Comparison of ENCODE assay signal across 25 cellular contexts in the genomic region with DNA sequence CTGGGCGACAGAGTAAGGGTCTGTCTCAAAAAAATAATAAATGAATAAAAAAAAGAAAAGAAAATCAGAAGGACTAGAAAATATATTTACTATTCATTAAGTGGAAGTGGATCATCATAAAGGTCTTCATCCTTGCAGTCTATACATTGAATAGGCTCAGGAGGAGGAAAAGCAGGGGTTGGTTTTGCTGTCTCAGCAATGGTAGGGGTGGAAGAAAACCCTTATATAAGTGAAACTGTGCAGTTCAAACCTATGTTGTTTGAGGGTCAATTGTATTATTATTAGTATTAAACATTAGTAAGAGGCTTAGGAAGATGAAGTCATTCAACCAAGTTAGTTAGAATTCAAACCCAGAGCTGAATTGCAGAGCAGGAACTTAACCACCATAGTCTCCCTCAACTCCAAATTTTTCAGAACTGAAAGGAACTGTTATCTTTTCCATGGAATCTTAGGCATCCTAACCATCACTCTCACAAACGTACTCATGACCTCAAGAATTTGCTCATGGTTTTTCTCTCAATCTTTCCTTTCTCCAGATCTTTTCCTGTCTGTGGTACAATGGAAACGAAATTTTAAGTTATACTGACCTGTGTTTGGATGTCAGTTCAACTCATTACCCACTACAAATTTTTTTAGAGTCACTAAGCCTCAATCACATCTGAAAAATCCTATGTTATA. TPM values are rescaled to one million over a fixed set of nuclear protein-coding genes. Genes with fewer than 3 reads are reported as not detected.
DNase-seq lines count a peak whose midpoint lies in the region; FAIRE-seq and TF ChIP-seq lines count a peak whose summit lies in the region.
"Had no signal": no experiment of that assay in that cellular context is flagged by ENCODE, and none has a peak within 500 bp of the region (broad histone marks: within the 10 kb centered on the region; RNA-seq: fewer than 3 reads in every experiment).

No MANE protein-coding gene starts in this region.

- no peak overlapping the region for H3K4ac ChIP-seq in mesendoderm (ENCODE audit: low read depth, low read length)

- H3K9ac ChIP-seq in mesendoderm (ENCODE audit: low read length), result no peak overlapping the region
- H3K9ac ChIP-seq: KMS-11 had no signal

- no peak overlapping the region for H3K4me3 Mint-ChIP-seq in activated CD4-positive, alpha-beta memory T cell treated with anti-CD3 and anti-CD28 coated beads, Interleukin-2, amount 10 ng/mL, durations not matched to agents 7 days and 5 days
- H3K4me3 Mint-ChIP-seq: activated naive CD4-positive, alpha-beta T cell treated with anti-CD3 and anti-CD28 coated beads, Interleukin-2, amount 50 U/mL, for 24 hours; activated T-cell treated with anti-CD3 and anti-CD28 coated beads, Interleukin-2, amount 50 U/mL, for 4 hours; natural killer cell treated with Interleukin-12 subunit alpha and Interleukin-12 subunit beta and Interleukin-15 and Interleukin-18, amount 100 ng/mL, for 72 hours; T-helper 1 cell treated with Interleukin-12 subunit alpha and Interleukin-12 subunit beta and Interleukin-4 antibody, amounts not matched to agents 30 μg/mL and 1 μg/mL, for 36 hours had no signal

- H3K9me3 Mint-ChIP-seq in activated CD4-positive, alpha-beta memory T cell treated with anti-CD3 and anti-CD28 coated beads, Interleukin-2, amount 10 ng/mL, durations not matched to agents 7 days and 5 days, result no peaks in the 10 kb centered on the region
- H3K9me3 Mint-ChIP-seq: activated naive CD4-positive, alpha-beta T cell treated with anti-CD3 and anti-CD28 coated beads, Interleukin-2, amount 50 U/mL, for 24 hours; activated T-cell treated with anti-CD3 and anti-CD28 coated beads, Interleukin-2, amount 50 U/mL, for 4 hours; natural killer cell treated with Interleukin-12 subunit alpha and Interleukin-12 subunit beta and Interleukin-15 and Interleukin-18, amount 100 ng/mL, for 72 hours; T-helper 1 cell treated with Interleukin-12 subunit alpha and Interleukin-12 subunit beta and Interleukin-4 antibody, amounts not matched to agents 30 μg/mL and 1 μg/mL, for 36 hours had no signal

- H2BK120ac ChIP-seq in mesendoderm (ENCODE audit: low read depth, low read length), result no peak overlapping the region

- WGBS in mesendoderm (ENCODE audit: extremely low coverage, insufficient coverage, low lambda C conversion rate), result no CpG with 5 or more reads among the region's 3 CpGs
- WGBS in tibial nerve, 2 donors, result 39 to 50% methylated on average over 3 of the region's 3 CpGs

- H3K4me3 ChIP-seq in AG04449 (ENCODE audit: low read depth, low read length), result no peak overlapping the region
- H3K4me3 ChIP-seq in brain microvascular endothelial cell (ENCODE audit: low read depth, low read length), result no peak overlapping the region
- H3K4me3 ChIP-seq in mesendoderm (ENCODE audit: low read length), result no peak overlapping the region
- no peak overlapping the region for H3K4me3 ChIP-seq in tibial nerve
- H3K4me3 ChIP-seq: GM12878, heart left ventricle, spleen, thoracic aorta had no signal

- no peak overlapping the region for H2AK5ac ChIP-seq in mesendoderm (ENCODE audit: low read length)

- no peak overlapping the region for H3K23ac ChIP-seq in mesendoderm (ENCODE audit: low read length)

- DNase-seq in AG04449 (ENCODE audit: low read depth, low spot score) (peak; percentile 54), HTR-8/SVneo (ENCODE audit: insufficient read length, low spot score) (peak; percentile 59), brain microvascular endothelial cell (peak; percentile 55), mesendoderm (peak; percentile 31), tibial nerve (ENCODE audit: low spot score in 2 of 2) (no peak), superior temporal gyrus (ENCODE audit: extremely low spot score) (no peak)
- no peak for DNase-seq in activated CD4-positive, alpha-beta memory T cell treated with anti-CD3 and anti-CD28 coated beads, Interleukin-2, amount 10 ng/mL, durations not matched to agents 7 days and 5 days
- no peak for DNase-seq in stimulated activated CD8-positive, alpha-beta memory T cell treated with anti-CD3 and anti-CD28 coated beads, Interleukin-4, amount 100 ng/mL, for 48 hours
- DNase-seq: activated T-cell treated with anti-CD3 and anti-CD28 coated beads, Interleukin-2, amount 50 U/mL, for 4 hours; Caco-2; heart left ventricle; NCI-H2029 treated with DMSO at 0.1 percent for 48 hours; NCI-H510A; spleen had no signal

- no peak for FAIRE-seq in HTR-8/SVneo (lab: Jason Lieb, UNC)
- FAIRE-seq: bronchial epithelial cell, GM12878, keratinocyte had no signal

- H3K27ac ChIP-seq in brain microvascular endothelial cell (peak overlapping the region; percentile 56), mesendoderm (ENCODE audit: low read depth, low read length) (no peak overlapping the region), tibial nerve (no peak overlapping the region)
- H3K27ac ChIP-seq: heart left ventricle, HL-60, KMS-11, spleen, thoracic aorta, VCaP had no signal

- CTCF ChIA-PET in AG04449 (lab: Yijun Ruan, JAX), result interaction anchor here (1.0 to 4.9 kb wide), 5 partner anchors 9 to 410 kb away, joined by 4 to 30 read pairs (median 4); no protein-coding TSS in a partner anchor
- CTCF ChIA-PET in activated CD4-positive, alpha-beta memory T cell treated with anti-CD3 and anti-CD28 coated beads, Interleukin-2, amount 10 ng/mL, durations not matched to agents 7 days and 5 days (lab: Charles Lee), result no interaction called here

- H3K79me1 ChIP-seq in mesendoderm (ENCODE audit: low read length), result no peaks in the 10 kb centered on the region

- H4K8ac ChIP-seq in mesendoderm (ENCODE audit: low read depth, low read length), result no peak overlapping the region

- H3K79me2 ChIP-seq in mesendoderm (ENCODE audit: control insufficient read depth, insufficient read depth, low read length), result no peaks in the 10 kb centered on the region

- no peaks in the 10 kb centered on the region for H3K27me3 ChIP-seq in brain microvascular endothelial cell (replicated peaks)
- no peaks in the 10 kb centered on the region for H3K27me3 ChIP-seq in mesendoderm (ENCODE audit: insufficient read depth, low read length, poor library complexity)
- no peaks in the 10 kb centered on the region for H3K27me3 ChIP-seq in tibial nerve
- H3K27me3 ChIP-seq: heart left ventricle, spleen had no signal

- H2BK15ac ChIP-seq in mesendoderm (replicated peaks; ENCODE audit: low read depth), result no peak overlapping the region

- no peak overlapping the region for H4K5ac ChIP-seq in mesendoderm (ENCODE audit: low read length)

- H3K4me2 ChIP-seq in mesendoderm (ENCODE audit: low read length), result no peak overlapping the region
- H3K4me2 ChIP-seq: KMS-11 had no signal

- H3K4me1 ChIP-seq in mesendoderm (ENCODE audit: control insufficient read depth, low read depth, low read length) (no peaks in the 10 kb centered on the region), tibial nerve (no peaks in the 10 kb centered on the region)
- H3K4me1 ChIP-seq: heart left ventricle, spleen had no signal

- H3K36me3 Mint-ChIP-seq in activated CD4-positive, alpha-beta memory T cell treated with anti-CD3 and anti-CD28 coated beads, Interleukin-2, amount 10 ng/mL, durations not matched to agents 7 days and 5 days (ENCODE audit: low read depth), result no peaks in the 10 kb centered on the region
- H3K36me3 Mint-ChIP-seq: activated naive CD4-positive, alpha-beta T cell treated with anti-CD3 and anti-CD28 coated beads, Interleukin-2, amount 50 U/mL, for 24 hours; natural killer cell treated with Interleukin-12 subunit alpha and Interleukin-12 subunit beta and Interleukin-15 and Interleukin-18, amount 100 ng/mL, for 72 hours had no signal

- H3K27ac Mint-ChIP-seq in activated CD4-positive, alpha-beta memory T cell treated with anti-CD3 and anti-CD28 coated beads, Interleukin-2, amount 10 ng/mL, durations not matched to agents 7 days and 5 days, result no peak overlapping the region
- H3K27ac Mint-ChIP-seq: activated naive CD4-positive, alpha-beta T cell treated with anti-CD3 and anti-CD28 coated beads, Interleukin-2, amount 50 U/mL, for 24 hours; natural killer cell treated with Interleukin-12 subunit alpha and Interleukin-12 subunit beta and Interleukin-15 and Interleukin-18, amount 100 ng/mL, for 72 hours; progenitor cell of endocrine pancreas; T-helper 1 cell treated with Interleukin-12 subunit alpha and Interleukin-12 subunit beta and Interleukin-4 antibody, amounts not matched to agents 30 μg/mL and 1 μg/mL, for 36 hours had no signal

- TF ChIP-seq CTCF in AG04449 (IDR thresholded peaks at IDR 0.05; ENCODE audit: insufficient read depth, low read length, missing control alignments) (no peak), brain microvascular endothelial cell (IDR thresholded peaks at IDR 0.05; ENCODE audit: low read depth, low read length, missing control alignments) (no peak), tibial nerve (IDR thresholded peaks at IDR 0.05) (no peak)

- in situ Hi-C loops in brain microvascular endothelial cell (cut with HindIII; ENCODE audit: low pct_ligation_motif_present, low sequenced_read_pairs), result no loop called here

- no peaks in the 10 kb centered on the region for H3K9me3 ChIP-seq in tibial nerve
- H3K9me3 ChIP-seq: heart left ventricle, spleen, thoracic aorta had no signal

- H2BK5ac ChIP-seq in mesendoderm (ENCODE audit: low read length), result no peak overlapping the region

- no peak overlapping the region for H3K56ac ChIP-seq in mesendoderm (ENCODE audit: low read length)

- POLR2A ChIA-PET in AG04449 (lab: Yijun Ruan, JAX), result no interaction called here
- POLR2A ChIA-PET in activated CD4-positive, alpha-beta memory T cell treated with anti-CD3 and anti-CD28 coated beads, Interleukin-2, amount 10 ng/mL, durations not matched to agents 7 days and 5 days (lab: Charles Lee), result no interaction called here

- TF ChIP-seq EP300 in tibial nerve (IDR thresholded peaks at IDR 0.05), result no peak

- H3K27me3 Mint-ChIP-seq in activated CD4-positive, alpha-beta memory T cell treated with anti-CD3 and anti-CD28 coated beads, Interleukin-2, amount 10 ng/mL, durations not matched to agents 7 days and 5 days, result no peaks in the 10 kb centered on the region
- H3K27me3 Mint-ChIP-seq: activated naive CD4-positive, alpha-beta T cell treated with anti-CD3 and anti-CD28 coated beads, Interleukin-2, amount 50 U/mL, for 24 hours; progenitor cell of endocrine pancreas had no signal

- H3K18ac ChIP-seq in mesendoderm (ENCODE audit: low read length), result no peak overlapping the region

- no peaks in the 10 kb centered on the region for H3K36me3 ChIP-seq in brain microvascular endothelial cell (replicated peaks)
- no peaks in the 10 kb centered on the region for H3K36me3 ChIP-seq in mesendoderm (ENCODE audit: control insufficient read depth, insufficient read depth, low read length)
- H3K36me3 ChIP-seq in tibial nerve, result no peaks in the 10 kb centered on the region
- H3K36me3 ChIP-seq: heart left ventricle, spleen, thoracic aorta had no signal

- TF ChIP-seq POLR2A in tibial nerve (IDR thresholded peaks at IDR 0.05), result no peak

- H3K4me1 Mint-ChIP-seq in activated CD4-positive, alpha-beta memory T cell treated with anti-CD3 and anti-CD28 coated beads, Interleukin-2, amount 10 ng/mL, durations not matched to agents 7 days and 5 days, result no peaks in the 10 kb centered on the region
- H3K4me1 Mint-ChIP-seq: activated naive CD4-positive, alpha-beta T cell treated with anti-CD3 and anti-CD28 coated beads, Interleukin-2, amount 50 U/mL, for 24 hours had no signal

RNA-seq across cellular contexts. Expression of gene SMIM13, which starts 7.7 kb away (rescaled TPM):
- 9.3 TPM for polyA plus RNA-seq in mesendoderm (2013, experiment 1 of 2)
- polyA plus RNA-seq in mesendoderm (2013, experiment 2 of 2), result 9.0 TPM
- 10 to 100 TPM in 1 of 4 donors, 1 to 10 TPM in 3; 6.3 to 11.1 (median 9.6) TPM for total RNA-seq in tibial nerve
- 1 to 10 TPM; 9.0 to 9.4 TPM for total RNA-seq in activated CD4-positive, alpha-beta memory T cell treated with anti-CD3 and anti-CD28 coated beads, Interleukin-2, amount 10 ng/mL, durations not matched to agents 7 days and 5 days

RNA-seq across cellular contexts. Expression of gene ERVFRD-1, which starts 25.6 kb away (rescaled TPM):
- polyA plus RNA-seq in mesendoderm (2013, experiment 1 of 2), result 0.03 TPM
- polyA plus RNA-seq in mesendoderm (2013, experiment 2 of 2), result 0.04 TPM
- under 1 TPM in 2 of 4 donors, not detected in 2; 0.22 to 0.42 TPM for total RNA-seq in tibial nerve
- total RNA-seq in activated CD4-positive, alpha-beta memory T cell treated with anti-CD3 and anti-CD28 coated beads, Interleukin-2, amount 10 ng/mL, durations not matched to agents 7 days and 5 days, result not detected
- total RNA-seq: activated T-cell treated with anti-CD3 and anti-CD28 coated beads, Interleukin-2, amount 50 U/mL, for 4 hours; bronchial epithelial cell; GM12878; natural killer cell treated with Interleukin-12 subunit alpha and Interleukin-12 subunit beta and Interleukin-15 and Interleukin-18, amount 100 ng/mL, for 72 hours; progenitor cell of endocrine pancreas; thoracic aorta had no signal
- polyA plus RNA-seq: keratinocyte, spleen had no signal

RNA-seq across cellular contexts. Expression of gene ELOVL2, which starts 41.8 kb away (rescaled TPM):
- 3.0 TPM for polyA plus RNA-seq in mesendoderm (2013, experiment 1 of 2)
- polyA plus RNA-seq in mesendoderm (2013, experiment 2 of 2), result 3.3 TPM
- total RNA-seq in tibial nerve, result 1 to 10 TPM in 3 of 4 donors, under 1 TPM in 1; 0.60 to 2.2 (median 1.3) TPM
- not detected for total RNA-seq in activated CD4-positive, alpha-beta memory T cell treated with anti-CD3 and anti-CD28 coated beads, Interleukin-2, amount 10 ng/mL, durations not matched to agents 7 days and 5 days
- total RNA-seq: activated T-cell treated with anti-CD3 and anti-CD28 coated beads, Interleukin-2, amount 50 U/mL, for 4 hours; Caco-2; GM12878; natural killer cell treated with Interleukin-12 subunit alpha and Interleukin-12 subunit beta and Interleukin-15 and Interleukin-18, amount 100 ng/mL, for 72 hours; spleen had no signal

Comparison
In these comparisons a context has a peak if more than half of its experiments do, and no peak if none do; other contexts are left out.
1. DNase-seq: peak in AG04449 (single experiment), HTR-8/SVneo (single experiment), brain microvascular endothelial cell (single experiment) and mesendoderm (single experiment); none in tibial nerve (0 of 2), activated CD4-positive, alpha-beta memory T cell treated with anti-CD3 and anti-CD28 coated beads, Interleukin-2, amount 10 ng/mL, durations not matched to agents 7 days and 5 days (single experiment), stimulated activated CD8-positive, alpha-beta memory T cell treated with anti-CD3 and anti-CD28 coated beads, Interleukin-4, amount 100 ng/mL, for 48 hours (single experiment) and superior temporal gyrus (single experiment).